In genomic region chr11:65084598-65085375, GRCh38 we compare ENCODE assay signal across 1 cellular context.
TF ChIP-seq lines count a peak whose summit lies in the region.

No MANE protein-coding gene starts in this region.

TF ChIP-seq in liver, 16 proteins besides CTCF, POLR2A, EP300 and RAD21 (continued from another document):
- no peak for TF ChIP-seq REST (IDR thresholded peaks at IDR 0.05)
